In genomic region chr5:50476549-50476948, GRCh38 we compare ENCODE assay signal across 12 cellular contexts. TPM values are rescaled to one million over a fixed set of nuclear protein-coding genes. Genes with fewer than 3 reads are reported as not detected.
DNase-seq lines count a peak whose midpoint lies in the region; ATAC-seq, FAIRE-seq and TF ChIP-seq lines count a peak whose summit lies in the region.
"Had no signal": no experiment of that assay in that cellular context is flagged by ENCODE, and none has a peak within 500 bp of the region (broad histone marks: within the 10 kb centered on the region; RNA-seq: fewer than 3 reads in every experiment).

No MANE protein-coding gene starts in this region.

- DNase-seq in GM12891 (ENCODE audit: insufficient read length, low spot score) (no peak), psoas muscle (no peak), Kasumi-1 (lab: John Stamatoyannopoulos, UW) (no peak), SHP77 (lab: John Stamatoyannopoulos, UW) (no peak)
- no peak for DNase-seq in stimulated activated CD4-positive, alpha-beta T cell treated with anti-CD3 and anti-CD28 coated beads, Interleukin-4, amount 100 ng/mL, for 4 hours
- DNase-seq: aorta, mesenchymal stem cell, MG63 had no signal

- no peaks in the 10 kb centered on the region for H3K9me3 ChIP-seq in psoas muscle
- H3K9me3 ChIP-seq: MG63 had no signal

- no peaks in the 10 kb centered on the region for H3K36me3 ChIP-seq in psoas muscle (ENCODE audit: insufficient read depth in 1 of 2, low read depth in 1 of 2)
- H3K36me3 ChIP-seq: MG63, tibial nerve had no signal

- no peak overlapping the region for H3K4me3 ChIP-seq in psoas muscle
- H3K4me3 ChIP-seq: MG63, tibial nerve had no signal

- peak; percentile 98 for ATAC-seq in GM19351 (IDR thresholded peaks at IDR 0.05; ENCODE audit: unreplicated experiment)
- peak; percentile 99 for ATAC-seq in HG02642 (IDR thresholded peaks at IDR 0.05; ENCODE audit: poor library complexity, unreplicated experiment)
- ATAC-seq in HG03378 (IDR thresholded peaks at IDR 0.05; ENCODE audit: unreplicated experiment), result peak; percentile 97
- no peak for ATAC-seq in psoas muscle

- 43 to 58% (median 45%) methylated on average over 1 of the region's 1 CpG for WGBS in psoas muscle, 3 donors

- no peak overlapping the region for H3K27ac ChIP-seq in psoas muscle
- H3K27ac ChIP-seq: tibial nerve had no signal

- FAIRE-seq in GM12891 (lab: Jason Lieb, UNC), result peak; percentile 67

- no peaks in the 10 kb centered on the region for H3K4me1 ChIP-seq in psoas muscle
- H3K4me1 ChIP-seq: tibial nerve had no signal

- no peaks in the 10 kb centered on the region for H3K27me3 ChIP-seq in psoas muscle (ENCODE audit: insufficient read depth in 3 of 3, low read length in 2 of 3)
- H3K27me3 ChIP-seq: MG63, tibial nerve had no signal

- TF ChIP-seq POLR2A in GM12891 (IDR thresholded peaks at IDR 0.05; ENCODE audit: low read depth, low read length), result no peak

- no peak for TF ChIP-seq CTCF in psoas muscle (IDR thresholded peaks at IDR 0.05)

- intact Hi-C loops in psoas muscle (cut with DNase I), result no loop called here

TF ChIP-seq in GM12891, 5 proteins besides CTCF, POLR2A, EP300 and RAD21:
- TF ChIP-seq POU2F2 (IDR thresholded peaks at IDR 0.05; ENCODE audit: low read depth, low read length) (peak; percentile 60; the same call in 1 of the 2 replicates), POLR2AphosphoS5 (IDR thresholded peaks at IDR 0.05; ENCODE audit: low read depth, low read length) (no peak), TAF1 (IDR thresholded peaks at IDR 0.05; ENCODE audit: low read depth, low read length) (no peak), PAX5 (IDR thresholded peaks at IDR 0.05; ENCODE audit: insufficient read depth, low read length, severe bottlenecking) (no peak), SPI1 (IDR thresholded peaks at IDR 0.05; ENCODE audit: low read depth, low read length) (no peak)

RNA-seq across cellular contexts. Expression of gene EMB, which starts 35.5 kb away (rescaled TPM):
- 17.0 TPM for polyA plus RNA-seq in GM12891 (2012; ENCODE audit: low read depth, missing spikeins)
- total RNA-seq in psoas muscle, result 1 to 10 TPM; 2.8 to 4.3 (median 3.6) TPM
- under 1 TPM; 0.42 to 0.57 (median 0.47) TPM for polyA plus RNA-seq in psoas muscle

Comparison
In these comparisons a context has a peak if more than half of its experiments do, and no peak if none do; other contexts are left out.
1. ATAC-seq: peak in GM19351 (single experiment), HG02642 (single experiment) and HG03378 (single experiment); none in psoas muscle (0 of 4).